12 cellular contexts compared by ENCODE assay signal in the genomic region with DNA sequence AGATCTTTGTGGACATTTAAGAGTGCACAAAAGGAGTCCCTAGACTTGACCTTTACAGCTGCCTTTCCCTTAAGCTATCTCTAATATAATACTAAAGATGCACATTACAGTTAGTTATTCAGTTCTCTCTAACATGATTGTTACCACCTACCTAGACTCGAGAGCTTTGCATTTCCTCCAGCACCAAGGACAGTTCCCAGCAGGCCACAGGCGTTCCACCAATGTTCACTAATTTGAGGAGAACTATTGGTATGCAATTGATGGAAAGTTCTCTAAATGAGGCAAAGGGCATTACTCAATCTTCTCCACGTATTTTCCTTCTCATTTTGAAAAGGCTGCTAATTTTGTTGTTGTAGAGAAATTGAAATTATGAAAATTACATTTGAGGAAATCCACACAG. TPM values are rescaled to one million over a fixed set of nuclear protein-coding genes. Genes with fewer than 3 reads are reported as not detected.
DNase-seq lines count a peak whose midpoint lies in the region; ATAC-seq, FAIRE-seq and TF ChIP-seq lines count a peak whose summit lies in the region.
"Had no signal": no experiment of that assay in that cellular context is flagged by ENCODE, and none has a peak within 500 bp of the region (broad histone marks: within the 10 kb centered on the region; RNA-seq: fewer than 3 reads in every experiment).

No MANE protein-coding gene starts in this region.

- H3F3A ChIP-seq in SK-N-SH (replicated peaks; ENCODE audit: insufficient read depth) = no peaks in the 10 kb centered on the region

- no peaks in the 10 kb centered on the region for H3K36me3 ChIP-seq in SK-N-SH (replicated peaks in 1 of 2; ENCODE audit: control insufficient read depth in 1 of 2, insufficient read depth in 2 of 2, low read length in 1 of 2)
- H3K36me3 ChIP-seq: vagina had no signal

- H3K4me1 ChIP-seq in SK-N-SH (ENCODE audit: control insufficient read depth in 1 of 2, insufficient read depth in 2 of 2, low read depth in 1 of 2, low read length in 1 of 2) = peaks cover 0 to 6% of the 10 kb centered on the region in 2 experiments; a peak in 1 of 4 replicates

- H3K27me3 ChIP-seq in SK-N-SH (ENCODE audit: insufficient read depth) = peaks cover 6% of the 10 kb centered on the region; the same call in 1 of the 2 replicates
- H3K27me3 ChIP-seq: vagina had no signal

- DNase-seq in AG08395 (ENCODE audit: low spot score) = peak; percentile 59
- DNase-seq in H54 (ENCODE audit: insufficient read length, low spot score) = no peak
- no peak for DNase-seq in SK-N-SH
- DNase-seq in fibroblast of the aortic adventitia (ENCODE audit: low read depth) = peak; percentile 63
- DNase-seq in NCI-H82 (lab: John Stamatoyannopoulos, UW) = no peak
- no peak for DNase-seq in cortex of kidney (lab: John Stamatoyannopoulos, UW)
- DNase-seq in NCI-H2029 treated with DMSO at 0.1 percent for 48 hours (lab: John Stamatoyannopoulos, UW) = no peak
- DNase-seq: left cardiac atrium had no signal

- H3K4me2 ChIP-seq in SK-N-SH = no peak overlapping the region

- no peak for ATAC-seq in HG03432 (IDR thresholded peaks at IDR 0.05; ENCODE audit: unreplicated experiment)
- ATAC-seq: body of pancreas, left cardiac atrium had no signal

- TF ChIP-seq RAD21 in SK-N-SH (IDR thresholded peaks at IDR 0.05; ENCODE audit: low read length) = no peak

- POLR2A ChIA-PET in SK-N-SH (lab: Yijun Ruan, JAX) = no interaction called here

- no peak overlapping the region for H2AFZ ChIP-seq in SK-N-SH (ENCODE audit: low read depth)

- H3K9ac ChIP-seq in SK-N-SH = no peak overlapping the region

- no peaks in the 10 kb centered on the region for H4K20me1 ChIP-seq in SK-N-SH (ENCODE audit: insufficient read depth)

- H3K9me3 ChIP-seq in SK-N-SH = no peaks in the 10 kb centered on the region
- H3K9me3 ChIP-seq: body of pancreas, vagina had no signal

- H3K4me3 ChIP-seq in SK-N-SH (ENCODE audit: low read depth in 2 of 2, low read length in 1 of 2) (no peak overlapping the region), fibroblast of the aortic adventitia (ENCODE audit: low read depth, low read length) (no peak overlapping the region)
- H3K4me3 ChIP-seq: body of pancreas, vagina had no signal

- H3K27ac ChIP-seq in SK-N-SH (ENCODE audit: low read depth in 2 of 2, low read length in 1 of 2) = no peak overlapping the region
- H3K27ac ChIP-seq: body of pancreas, vagina had no signal

- no peaks in the 10 kb centered on the region for H3K79me2 ChIP-seq in SK-N-SH (ENCODE audit: insufficient read depth)

- CTCF ChIA-PET in SK-N-SH (lab: Yijun Ruan, JAX) = no interaction called here

- no peak for TF ChIP-seq EP300 in SK-N-SH (IDR thresholded peaks at IDR 0.05; ENCODE audit: borderline replicate concordance in 1 of 2, low read depth in 1 of 2, low read length in 1 of 2)

- peak; percentile 45 for FAIRE-seq in H54 (lab: Jason Lieb, UNC)
- FAIRE-seq: D721Med had no signal

- no peak for TF ChIP-seq POLR2A in H54 (IDR thresholded peaks at IDR 0.05; ENCODE audit: low read depth, low read length)

- H3K9me2 ChIP-seq in SK-N-SH = no peaks in the 10 kb centered on the region

- WGBS in SK-N-SH (ENCODE audit: low lambda C conversion rate) = 25% methylated on average over 3 of the region's 3 CpGs

- TF ChIP-seq CTCF in SK-N-SH (IDR thresholded peaks at IDR 0.05) (no peak), fibroblast of the aortic adventitia (IDR thresholded peaks at IDR 0.05; ENCODE audit: insufficient read depth, low read length) (no peak)

TF ChIP-seq in SK-N-SH, 30 proteins besides CTCF, POLR2A, EP300 and RAD21:
- TF ChIP-seq, protein P1, sequence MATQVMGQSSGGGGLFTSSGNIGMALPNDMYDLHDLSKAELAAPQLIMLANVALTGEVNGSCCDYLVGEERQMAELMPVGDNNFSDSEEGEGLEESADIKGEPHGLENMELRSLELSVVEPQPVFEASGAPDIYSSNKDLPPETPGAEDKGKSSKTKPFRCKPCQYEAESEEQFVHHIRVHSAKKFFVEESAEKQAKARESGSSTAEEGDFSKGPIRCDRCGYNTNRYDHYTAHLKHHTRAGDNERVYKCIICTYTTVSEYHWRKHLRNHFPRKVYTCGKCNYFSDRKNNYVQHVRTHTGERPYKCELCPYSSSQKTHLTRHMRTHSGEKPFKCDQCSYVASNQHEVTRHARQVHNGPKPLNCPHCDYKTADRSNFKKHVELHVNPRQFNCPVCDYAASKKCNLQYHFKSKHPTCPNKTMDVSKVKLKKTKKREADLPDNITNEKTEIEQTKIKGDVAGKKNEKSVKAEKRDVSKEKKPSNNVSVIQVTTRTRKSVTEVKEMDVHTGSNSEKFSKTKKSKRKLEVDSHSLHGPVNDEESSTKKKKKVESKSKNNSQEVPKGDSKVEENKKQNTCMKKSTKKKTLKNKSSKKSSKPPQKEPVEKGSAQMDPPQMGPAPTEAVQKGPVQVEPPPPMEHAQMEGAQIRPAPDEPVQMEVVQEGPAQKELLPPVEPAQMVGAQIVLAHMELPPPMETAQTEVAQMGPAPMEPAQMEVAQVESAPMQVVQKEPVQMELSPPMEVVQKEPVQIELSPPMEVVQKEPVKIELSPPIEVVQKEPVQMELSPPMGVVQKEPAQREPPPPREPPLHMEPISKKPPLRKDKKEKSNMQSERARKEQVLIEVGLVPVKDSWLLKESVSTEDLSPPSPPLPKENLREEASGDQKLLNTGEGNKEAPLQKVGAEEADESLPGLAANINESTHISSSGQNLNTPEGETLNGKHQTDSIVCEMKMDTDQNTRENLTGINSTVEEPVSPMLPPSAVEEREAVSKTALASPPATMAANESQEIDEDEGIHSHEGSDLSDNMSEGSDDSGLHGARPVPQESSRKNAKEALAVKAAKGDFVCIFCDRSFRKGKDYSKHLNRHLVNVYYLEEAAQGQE (IDR thresholded peaks at IDR 0.05; ENCODE audit: low read depth, low read length) = peak; percentile 96
- TF ChIP-seq, protein P2, sequence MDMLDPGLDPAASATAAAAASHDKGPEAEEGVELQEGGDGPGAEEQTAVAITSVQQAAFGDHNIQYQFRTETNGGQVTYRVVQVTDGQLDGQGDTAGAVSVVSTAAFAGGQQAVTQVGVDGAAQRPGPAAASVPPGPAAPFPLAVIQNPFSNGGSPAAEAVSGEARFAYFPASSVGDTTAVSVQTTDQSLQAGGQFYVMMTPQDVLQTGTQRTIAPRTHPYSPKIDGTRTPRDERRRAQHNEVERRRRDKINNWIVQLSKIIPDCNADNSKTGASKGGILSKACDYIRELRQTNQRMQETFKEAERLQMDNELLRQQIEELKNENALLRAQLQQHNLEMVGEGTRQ (IDR thresholded peaks at IDR 0.05; ENCODE audit: borderline replicate concordance, low read depth, low read length) = no peak

RNA-seq across cellular contexts. Expression of a gene that starts 5.4 kb away (rescaled TPM):
- polyA plus RNA-seq in SK-N-SH (2012; rRNA removed) = 0.03 and 0.13 TPM in 2 replicates
- 0.18 and 0.47 TPM in 2 replicates for polyA plus RNA-seq in SK-N-SH (2012; cell fraction: cytosol; rRNA removed)
- 0.17 and 0.48 TPM in 2 replicates for polyA plus RNA-seq in SK-N-SH (2012; cell fraction: nucleus; rRNA removed)
- total RNA-seq in fibroblast of the aortic adventitia (ENCODE audit: low replicate concordance) = 2.0 and 20.9 TPM in 2 replicates

Comparison
In these comparisons a context has a peak if more than half of its experiments do, and no peak if none do; other contexts are left out.
1. DNase-seq: peak in AG08395 (single experiment) and fibroblast of the aortic adventitia (single experiment); none in H54 (single experiment), SK-N-SH (single experiment), NCI-H82 (single experiment), cortex of kidney (single experiment) and NCI-H2029 treated with DMSO at 0.1 percent for 48 hours (single experiment).